1 cellular context compared by ENCODE assay signal in the genomic region with DNA sequence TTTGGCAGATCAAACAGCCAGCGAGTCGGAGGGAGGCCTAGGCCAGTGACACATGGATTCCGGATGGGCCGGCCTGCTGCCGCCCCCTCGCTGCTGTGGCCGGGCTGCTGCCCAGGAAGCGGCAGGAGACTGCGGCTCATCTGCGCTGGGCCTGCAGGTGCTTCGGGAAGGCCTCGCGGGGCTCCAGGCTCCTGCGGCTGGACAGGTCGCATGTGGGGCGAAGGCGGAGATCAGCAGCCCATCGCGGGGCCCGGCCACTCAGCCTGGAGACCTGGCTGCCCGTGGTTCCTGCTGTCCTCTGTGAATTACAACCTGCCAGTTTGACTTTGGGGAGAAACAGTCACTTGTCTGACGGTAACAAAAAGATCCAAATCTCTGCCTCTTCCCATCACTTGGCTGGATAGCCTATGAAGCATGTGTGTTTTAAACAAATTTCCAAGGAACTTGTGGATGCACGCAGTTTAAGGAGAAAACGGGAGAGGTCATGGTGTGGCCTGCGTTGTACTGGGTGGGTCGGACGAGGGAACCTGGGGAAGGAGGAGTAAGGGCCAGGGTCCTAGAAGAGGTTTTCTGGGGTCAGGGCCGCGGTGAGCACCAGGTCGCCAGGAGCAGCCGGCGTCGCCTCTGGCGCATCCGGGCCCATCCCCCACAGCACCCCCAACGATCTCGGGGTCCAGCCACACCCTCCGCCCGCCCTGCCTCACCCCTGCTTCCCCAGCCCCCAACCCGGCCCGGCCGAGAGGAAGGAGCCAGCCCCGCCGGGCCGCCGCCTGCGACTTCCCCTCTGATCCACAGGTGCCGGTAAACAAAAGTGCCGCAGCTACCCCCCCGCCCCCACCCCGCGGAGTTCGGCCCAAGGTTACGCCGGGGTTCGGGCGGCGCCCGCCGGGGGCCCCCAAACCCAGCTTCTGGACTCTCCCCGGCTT.
A peak's percentile ranks its signal among the peaks of the same experiment; 100 is the strongest.
TF ChIP-seq lines count a peak whose summit lies in the region.

No MANE protein-coding gene starts in this region.

TF ChIP-seq in WTC11, 78 proteins besides CTCF, POLR2A, EP300 and RAD21 (continued from another document):
- TF ChIP-seq, protein P1, sequence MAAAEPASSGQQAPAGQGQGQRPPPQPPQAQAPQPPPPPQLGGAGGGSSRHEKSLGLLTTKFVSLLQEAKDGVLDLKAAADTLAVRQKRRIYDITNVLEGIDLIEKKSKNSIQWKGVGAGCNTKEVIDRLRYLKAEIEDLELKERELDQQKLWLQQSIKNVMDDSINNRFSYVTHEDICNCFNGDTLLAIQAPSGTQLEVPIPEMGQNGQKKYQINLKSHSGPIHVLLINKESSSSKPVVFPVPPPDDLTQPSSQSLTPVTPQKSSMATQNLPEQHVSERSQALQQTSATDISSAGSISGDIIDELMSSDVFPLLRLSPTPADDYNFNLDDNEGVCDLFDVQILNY (CRISPR knock-in tag; IDR thresholded peaks at IDR 0.05): no peak
- TF ChIP-seq ZNF263 (CRISPR knock-in tag; IDR thresholded peaks at IDR 0.05; ENCODE audit: low read depth): no peak
- no peak for TF ChIP-seq ZNF138 (CRISPR knock-in tag; conservative IDR thresholded peaks at IDR 0.05)
- TF ChIP-seq ZNF232 (CRISPR knock-in tag; IDR thresholded peaks at IDR 0.05): no peak
- no peak for TF ChIP-seq NFATC4 (CRISPR knock-in tag; IDR thresholded peaks at IDR 0.05)
- TF ChIP-seq, protein P2, sequence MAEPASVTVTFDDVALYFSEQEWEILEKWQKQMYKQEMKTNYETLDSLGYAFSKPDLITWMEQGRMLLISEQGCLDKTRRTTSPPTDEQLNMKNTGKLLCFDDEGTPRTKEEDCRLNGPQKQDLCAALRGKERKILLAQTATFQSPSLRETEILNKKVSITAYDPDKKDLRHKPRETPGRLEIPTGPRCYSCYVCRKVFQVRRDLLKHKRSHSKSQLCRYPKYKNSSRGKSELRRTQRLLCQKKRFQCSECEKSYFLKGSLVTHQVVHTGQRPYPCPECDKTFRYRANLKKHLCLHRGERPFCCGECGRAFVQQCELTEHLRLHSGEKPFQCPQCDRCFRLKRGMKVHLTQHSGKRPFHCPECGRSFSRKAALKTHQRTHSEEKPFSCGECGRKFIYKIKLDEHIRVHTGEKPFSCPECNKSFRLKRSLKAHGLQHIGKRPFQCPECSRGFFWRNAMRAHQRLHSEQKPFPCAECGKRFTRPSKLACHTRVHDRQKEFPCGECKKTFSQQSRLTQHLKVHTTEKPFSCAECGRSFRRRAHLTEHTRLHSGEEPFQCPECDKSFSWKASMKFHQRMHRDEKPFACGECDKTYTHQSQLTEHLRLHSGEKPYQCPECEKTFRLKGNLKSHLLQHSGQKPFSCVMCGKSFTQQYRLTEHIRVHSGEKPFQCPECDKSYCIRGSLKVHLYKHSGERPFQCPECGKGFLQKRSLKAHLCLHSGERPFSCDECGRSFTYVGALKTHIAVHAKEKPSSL (CRISPR knock-in tag; conservative IDR thresholded peaks at IDR 0.05): no peak
- TF ChIP-seq TP53 (CRISPR knock-in tag; IDR thresholded peaks at IDR 0.05): 0 out of 2 replicates have a peak, but pooled peaks have one; percentile 47
- no peak for TF ChIP-seq NR1H2 (CRISPR knock-in tag; IDR thresholded peaks at IDR 0.05)
- TF ChIP-seq ZNF121 (CRISPR knock-in tag; IDR thresholded peaks at IDR 0.05): 0 out of 2 replicates have a peak, but pooled peaks have one; percentile 25
- peak; percentile 15; the same call in 1 of the 2 replicates for TF ChIP-seq ZBTB21 (CRISPR knock-in tag; IDR thresholded peaks at IDR 0.05; ENCODE audit: borderline replicate concordance)
